22 cellular contexts compared by ENCODE assay signal in the genomic region with DNA sequence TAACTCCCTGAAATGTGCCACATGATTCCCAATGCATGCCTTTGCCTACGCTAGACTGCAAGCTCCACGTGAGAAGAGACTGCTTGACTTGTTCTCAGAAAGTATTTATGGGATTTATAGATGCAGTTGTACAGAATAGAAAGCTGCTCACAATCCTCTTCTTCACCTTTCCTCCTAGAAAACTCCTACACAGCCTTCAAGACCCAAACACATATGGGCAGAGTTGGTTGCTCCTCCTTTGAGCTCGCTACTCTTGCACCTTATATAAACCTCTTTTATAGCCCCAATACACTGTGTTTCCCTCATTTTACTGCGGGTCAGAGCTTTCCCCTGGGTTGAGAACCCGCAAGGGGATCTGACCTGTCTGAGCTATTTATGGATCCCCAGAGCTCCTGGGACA. TPM values are rescaled to one million over a fixed set of nuclear protein-coding genes. Genes with fewer than 3 reads are reported as not detected.
"Had no signal": no experiment of that assay in that cellular context is flagged by ENCODE, and none has a peak within 500 bp of the region (broad histone marks: within the 10 kb centered on the region; RNA-seq: fewer than 3 reads in every experiment).

No MANE protein-coding gene starts in this region.

- H3K27ac ChIP-seq: body of pancreas, cardiac muscle cell, foreskin keratinocyte, prostate gland, thyroid gland had no signal

- H3K4me3 Mint-ChIP-seq: activated naive CD4-positive, alpha-beta T cell treated with anti-CD3 and anti-CD28 coated beads, Interleukin-2, amount 10 ng/mL, durations not matched to agents 7 days and 5 days; naive thymus-derived CD4-positive, alpha-beta T cell; stimulated activated naive CD8-positive, alpha-beta T cell treated with anti-CD3 and anti-CD28 coated beads, Interleukin-15, Interleukin-2, amounts not matched to agents 100 ng/mL and 50 ng/mL, for 24 hours; T-helper 1 cell treated with Interleukin-12 subunit alpha and Interleukin-12 subunit beta and Interleukin-4 antibody, amounts not matched to agents 30 μg/mL and 1 μg/mL, for 36 hours; WTC11 had no signal

- H3K4me1 ChIP-seq: foreskin keratinocyte had no signal

- H3K36me3 ChIP-seq: cardiac muscle cell, prostate gland, thyroid gland had no signal

- H3K27ac Mint-ChIP-seq: activated naive CD4-positive, alpha-beta T cell treated with anti-CD3 and anti-CD28 coated beads, Interleukin-2, amount 10 ng/mL, durations not matched to agents 7 days and 5 days; stimulated activated naive CD8-positive, alpha-beta T cell treated with anti-CD3 and anti-CD28 coated beads, Interleukin-15, Interleukin-2, amounts not matched to agents 100 ng/mL and 50 ng/mL, for 24 hours; T-helper 1 cell treated with Interleukin-12 subunit alpha and Interleukin-12 subunit beta and Interleukin-4 antibody, amounts not matched to agents 30 μg/mL and 1 μg/mL, for 36 hours; WTC11 had no signal

- H3K4me3 ChIP-seq: body of pancreas, cardiac muscle cell, prostate gland, thyroid gland had no signal

- H3K9me3 ChIP-seq: body of pancreas, prostate gland, thyroid gland had no signal

- DNase-seq: activated CD8-positive, alpha-beta memory T cell treated with anti-CD3 and anti-CD28 coated beads for 24 hours; activated effector memory CD4-positive, alpha-beta T cell treated with anti-CD3 and anti-CD28 coated beads, Interleukin-2, amount 50 U/mL, for 16 hours; activated naive CD4-positive, alpha-beta T cell treated with anti-CD3 and anti-CD28 coated beads, Interleukin-2, amount 10 ng/mL, durations not matched to agents 7 days and 5 days; anterior cingulate cortex; foreskin keratinocyte; naive thymus-derived CD4-positive, alpha-beta T cell; stimulated activated CD4-positive, alpha-beta T cell treated with anti-CD3 and anti-CD28 coated beads, Interleukin-4, amount 100 ng/mL, for 4 hours; substantia nigra; T1000; thyroid gland had no signal

- H3K27me3 ChIP-seq: body of pancreas, cardiac muscle cell, foreskin keratinocyte, thyroid gland had no signal

- H3K27me3 Mint-ChIP-seq: stimulated activated naive CD8-positive, alpha-beta T cell treated with anti-CD3 and anti-CD28 coated beads, Interleukin-15, Interleukin-2, amounts not matched to agents 100 ng/mL and 50 ng/mL, for 24 hours had no signal

- H3K9me3 Mint-ChIP-seq: stimulated activated naive CD8-positive, alpha-beta T cell treated with anti-CD3 and anti-CD28 coated beads, Interleukin-15, Interleukin-2, amounts not matched to agents 100 ng/mL and 50 ng/mL, for 24 hours; WTC11 had no signal

- H3K36me3 Mint-ChIP-seq: WTC11 had no signal

- ATAC-seq: body of pancreas; foreskin keratinocyte; left lobe of liver; naive thymus-derived CD4-positive, alpha-beta T cell; WTC11 had no signal

RNA-seq across cellular contexts. Expression of a gene that starts 21.9 kb away (rescaled TPM):
- total RNA-seq: lung microvascular endothelial cell, osteocyte had no signal

RNA-seq across cellular contexts. Expression of a gene that starts 40.6 kb away (rescaled TPM):
- total RNA-seq: chondrocyte, foreskin keratinocyte, glomerular endothelial cell, left lobe of liver, lung microvascular endothelial cell, osteocyte, ureter had no signal
